In the genomic region with DNA sequence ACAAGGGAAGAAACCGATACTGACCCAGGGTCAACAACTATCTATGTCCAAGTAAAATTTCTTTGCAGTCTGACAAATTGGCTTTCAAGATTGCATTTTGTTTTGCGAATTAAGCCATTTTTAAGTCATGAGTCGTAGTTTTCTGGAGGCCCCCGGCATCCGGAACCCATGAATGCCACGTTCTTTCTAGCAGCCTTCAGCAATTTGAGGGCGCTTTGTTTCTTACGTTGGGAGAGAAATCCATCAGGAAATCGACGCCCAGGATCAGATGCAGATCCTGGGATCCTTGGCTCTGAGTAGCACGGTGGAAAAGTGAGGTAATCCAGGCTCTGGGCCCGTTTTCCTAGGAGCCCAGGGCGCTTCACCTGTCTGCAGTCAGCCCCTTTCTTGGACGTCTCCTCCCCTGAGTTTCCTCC, we compare ENCODE assay signal across 8 cellular contexts. TPM values are rescaled to one million over a fixed set of nuclear protein-coding genes. Genes with fewer than 3 reads are reported as not detected.
A peak's percentile ranks its signal among the peaks of the same experiment; 100 is the strongest.
DNase-seq lines count a peak whose midpoint lies in the region; ATAC-seq and TF ChIP-seq lines count a peak whose summit lies in the region.

No MANE protein-coding gene starts in this region.

- no peak for TF ChIP-seq CTCF in PC-9 (conservative IDR thresholded peaks at IDR 0.05)
- no peak for TF ChIP-seq CTCF in fibroblast of pulmonary artery (IDR thresholded peaks at IDR 0.05; ENCODE audit: low read length, missing control alignments)
- no peak for TF ChIP-seq CTCF in psoas muscle (IDR thresholded peaks at IDR 0.05)

- WGBS in psoas muscle, 3 donors, result 5 to 14% (median 9%) methylated on average over 14 of the region's 14 CpGs

- H3K4me2 ChIP-seq in PC-9, result peak overlapping the region; percentile 89

- H3K4me3 ChIP-seq in HAP-1 (peak overlapping the region; percentile 78), PC-9 (peak overlapping the region; percentile 85), fibroblast of pulmonary artery (replicated peaks; ENCODE audit: low read depth, low read length) (peak overlapping the region; percentile 91), psoas muscle (peak overlapping the region; percentile 92)

- H3K9me3 ChIP-seq in HAP-1 (no peaks in the 10 kb centered on the region), PC-9 (ENCODE audit: insufficient read depth, low read depth) (no peaks in the 10 kb centered on the region), psoas muscle (no peaks in the 10 kb centered on the region)

- H3K4me1 ChIP-seq in HAP-1 (peaks cover 22% of the 10 kb centered on the region), PC-9 (replicated peaks; ENCODE audit: insufficient read depth) (peaks cover 19% of the 10 kb centered on the region), psoas muscle (peaks cover 3% of the 10 kb centered on the region)

- peaks cover 9% of the 10 kb centered on the region; the same call in 1 of the 2 replicates for H4K20me1 ChIP-seq in PC-9 (ENCODE audit: insufficient read depth)

- H3K79me2 ChIP-seq in PC-9 (ENCODE audit: low read depth), result peaks cover 39% of the 10 kb centered on the region

- ATAC-seq in psoas muscle, result no peak

- intact Hi-C loops in PC-9 (cut with micrococcal nuclease; ENCODE audit: unreplicated experiment) (loop anchor here (2.0 kb wide), 1 partner anchor 39 kb away; a partner anchor contains a TSS), psoas muscle (cut with DNase I) (no loop called here)

- H3F3A ChIP-seq in PC-9 (ENCODE audit: insufficient read depth, low read depth), result peaks cover 11% of the 10 kb centered on the region

- DNase-seq in NCI-H2029 (lab: John Stamatoyannopoulos, UW) (peak; percentile 30), NCI-H2029 treated with DMSO at 0.1 percent for 48 hours (lab: John Stamatoyannopoulos, UW) (no peak), HAP-1 (ENCODE audit: low spot score in 2 of 2) (no peak), PC-9 (peak in 1 of 2 experiments; percentile 86), fibroblast of pulmonary artery (ENCODE audit: low read depth) (no peak), psoas muscle (no peak), amniotic stem cell (lab: John Stamatoyannopoulos, UW) (no peak), islet precursor cell (no peak)

- peak overlapping the region; percentile 90 for H2AFZ ChIP-seq in PC-9

- H3K27ac ChIP-seq in PC-9, result peak overlapping the region; percentile 69
- peak overlapping the region; percentile 46 for H3K27ac ChIP-seq in psoas muscle

- BruUV-seq in PC-9 (replicated peaks; lab: Mats Ljungman, UMichigan), result TSS peak; percentile 79

- no peaks in the 10 kb centered on the region for H3K27me3 ChIP-seq in HAP-1 (ENCODE audit: low read depth)
- no peaks in the 10 kb centered on the region for H3K27me3 ChIP-seq in PC-9 (ENCODE audit: insufficient read depth, low read depth)
- no peaks in the 10 kb centered on the region for H3K27me3 ChIP-seq in psoas muscle (ENCODE audit: insufficient read depth in 3 of 3, low read length in 2 of 3)

- no peaks in the 10 kb centered on the region for H3K9me2 ChIP-seq in PC-9 (ENCODE audit: insufficient read depth)

- POLR2A ChIA-PET in PC-9 (lab: Charles Lee; ENCODE audit: unreplicated experiment), result no interaction called here

- no peaks in the 10 kb centered on the region for H3K36me3 ChIP-seq in HAP-1 (replicated peaks)
- H3K36me3 ChIP-seq in PC-9 (ENCODE audit: low read depth), result no peaks in the 10 kb centered on the region
- H3K36me3 ChIP-seq in psoas muscle (ENCODE audit: insufficient read depth in 1 of 2, low read depth in 1 of 2), result no peaks in the 10 kb centered on the region

- CTCF ChIA-PET in PC-9 (lab: Charles Lee), result no interaction called here

- in situ Hi-C loops in HAP-1 (cut with MboI; ENCODE audit: low sequenced_read_pairs), result no loop called here

RNA-seq across cellular contexts. Expression of a gene that starts 0.3 kb away (rescaled TPM):
- total RNA-seq in PC-9 (2021) (33.7 and 35.4 TPM in 2 replicates), psoas muscle (1 to 10 TPM in 3 of 4 donors, under 1 TPM in 1; 0.92 to 3.1 (median 2.1) TPM)
- polyA plus RNA-seq in psoas muscle, result 1 to 10 TPM; 2.1 to 6.3 (median 2.9) TPM

RNA-seq across cellular contexts. Expression of a gene that starts 40.2 kb away (rescaled TPM):
- total RNA-seq in PC-9 (2021) (32.0 and 39.6 TPM in 2 replicates), psoas muscle (10 to 100 TPM; 16.3 to 23.9 (median 21.5) TPM)
- 10 to 100 TPM; 13.0 to 17.2 (median 16.8) TPM for polyA plus RNA-seq in psoas muscle
